ENCODE assay signal across 9 cellular contexts in the genomic region with DNA sequence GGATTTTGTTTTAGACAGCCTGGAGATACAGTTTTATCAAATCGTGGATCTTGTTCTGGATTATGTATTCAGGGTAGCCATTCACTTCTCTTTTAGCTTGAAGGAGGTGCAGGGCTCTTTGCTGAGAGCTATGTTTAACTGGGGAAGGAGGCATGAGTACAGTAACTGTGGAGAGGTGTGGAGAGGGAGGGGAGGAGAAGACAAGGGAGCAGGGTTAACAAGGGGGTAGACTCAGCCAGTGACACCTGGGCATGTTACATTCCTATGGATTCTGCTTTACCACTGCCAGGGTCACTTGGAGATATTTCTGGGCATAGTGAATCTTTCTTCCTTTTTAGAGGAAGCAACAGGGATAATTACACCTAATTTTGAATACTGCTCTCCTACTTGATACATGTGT.
"Had no signal": no experiment of that assay in that cellular context is flagged by ENCODE, and none has a peak within 500 bp of the region (broad histone marks: within the 10 kb centered on the region; RNA-seq: fewer than 3 reads in every experiment).

No MANE protein-coding gene starts in this region.

- H3K4me3 ChIP-seq: GM23248, HAP-1 had no signal

- DNase-seq: GM23248, HFFc6, KBM-7 had no signal

- H3K4me2 ChIP-seq: KMS-11 had no signal

- H3K36me3 Mint-ChIP-seq: IgD-negative memory B cell had no signal

- H3K9ac ChIP-seq: GM23248, KMS-11 had no signal

- H3K36me3 ChIP-seq: HAP-1 had no signal

- FAIRE-seq: H54 had no signal

- H2AFZ ChIP-seq: GM23248 had no signal

- H3K9me3 ChIP-seq: HAP-1 had no signal

- H3K27ac Mint-ChIP-seq: HFFc6, IgD-negative memory B cell had no signal

- H3K27ac ChIP-seq: GM23248, HL-60, KMS-11 had no signal

- H3K4me1 ChIP-seq: HAP-1 had no signal

- H3K4me3 Mint-ChIP-seq: HFFc6 had no signal

- H3K9me3 Mint-ChIP-seq: IgD-negative memory B cell had no signal

- H3K27me3 Mint-ChIP-seq: IgD-negative memory B cell had no signal

- ATAC-seq: HCT116 had no signal

- H3K4me1 Mint-ChIP-seq: IgD-negative memory B cell had no signal
